Comparison of ENCODE assay signal across 1 cellular context in the genomic region with DNA sequence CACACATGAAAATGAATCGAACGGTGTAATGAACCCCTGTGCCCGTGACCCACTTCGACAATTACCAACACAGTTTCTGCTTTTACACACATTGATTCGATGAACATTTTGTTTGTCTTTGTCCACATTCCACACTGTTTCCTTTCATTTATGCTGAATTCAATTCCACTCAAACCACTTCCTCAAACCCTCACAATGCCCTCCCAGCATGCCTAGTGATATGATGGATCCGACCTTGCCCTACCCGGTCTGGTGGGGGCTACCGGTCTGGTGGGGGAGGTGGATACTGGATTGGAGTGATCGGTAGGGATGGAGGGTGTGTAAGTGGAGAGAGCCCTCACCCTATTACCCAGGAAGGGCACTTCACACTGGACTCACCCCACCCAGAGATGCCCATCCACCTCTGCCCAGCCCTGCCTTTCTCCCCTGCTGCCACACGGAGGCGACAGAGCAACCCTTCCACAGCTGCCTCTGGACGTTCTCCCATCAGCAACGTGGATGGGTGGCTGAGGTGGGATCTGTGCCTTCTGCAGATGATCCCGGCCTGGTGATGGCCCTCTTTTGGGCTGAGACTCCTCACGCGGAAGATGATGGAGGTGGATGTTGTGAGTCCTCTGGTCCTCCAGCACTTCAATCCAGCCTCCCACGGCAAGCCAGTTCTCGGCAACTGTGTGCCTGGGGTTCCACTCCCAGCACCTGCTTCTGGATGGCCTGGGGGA.
TF ChIP-seq lines count a peak whose summit lies in the region.

No MANE protein-coding gene starts in this region.

TF ChIP-seq in IMR-90, 13 proteins besides CTCF, POLR2A, EP300 and RAD21 (continued from another document):
- TF ChIP-seq, protein P1, sequence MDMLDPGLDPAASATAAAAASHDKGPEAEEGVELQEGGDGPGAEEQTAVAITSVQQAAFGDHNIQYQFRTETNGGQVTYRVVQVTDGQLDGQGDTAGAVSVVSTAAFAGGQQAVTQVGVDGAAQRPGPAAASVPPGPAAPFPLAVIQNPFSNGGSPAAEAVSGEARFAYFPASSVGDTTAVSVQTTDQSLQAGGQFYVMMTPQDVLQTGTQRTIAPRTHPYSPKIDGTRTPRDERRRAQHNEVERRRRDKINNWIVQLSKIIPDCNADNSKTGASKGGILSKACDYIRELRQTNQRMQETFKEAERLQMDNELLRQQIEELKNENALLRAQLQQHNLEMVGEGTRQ (IDR thresholded peaks at IDR 0.05; ENCODE audit: low read depth, low read length), result no peak
- TF ChIP-seq MAFK (IDR thresholded peaks at IDR 0.05; ENCODE audit: low read depth, low read length), result no peak
- no peak for TF ChIP-seq NFE2L2 (IDR thresholded peaks at IDR 0.05; ENCODE audit: low read depth, low read length)
- peak; percentile 84 for TF ChIP-seq SMC3 (IDR thresholded peaks at IDR 0.05; ENCODE audit: low read depth, low read length)
- no peak for TF ChIP-seq RCOR1 (IDR thresholded peaks at IDR 0.05; ENCODE audit: insufficient replicate concordance, low read length)
- TF ChIP-seq CEBPB (IDR thresholded peaks at IDR 0.05; ENCODE audit: low read depth, low read length), result no peak
